In genomic region chr3:61890167-61890566, GRCh38 we compare ENCODE assay signal across 21 cellular contexts.
"Had no signal": no experiment of that assay in that cellular context is flagged by ENCODE, and none has a peak within 500 bp of the region (broad histone marks: within the 10 kb centered on the region; RNA-seq: fewer than 3 reads in every experiment).

No MANE protein-coding gene starts in this region.

- H3K9me3 ChIP-seq: adrenal gland, esophagus muscularis mucosa, heart right ventricle, sigmoid colon, spleen, testis, upper lobe of left lung had no signal

- H3K27ac ChIP-seq: adrenal gland, esophagus muscularis mucosa, heart right ventricle, sigmoid colon, spleen, upper lobe of left lung, VCaP had no signal

- H3K4me3 Mint-ChIP-seq: activated T-helper 1 cell treated with anti-CD3 and anti-CD28 coated beads, Interleukin-12 subunit alpha, Interleukin-12 subunit beta, Interleukin-2, Interleukin-4 antibody, amounts not matched to agents 30 ng/mL and 10 ng/mL and 1 ng/mL, durations not matched to agents 14 hours and 24 hours and 36 hours; stimulated activated memory B cell treated with anti-CD40 and anti-IgM and Interleukin-4, amounts not matched to agents 10 μg/mL and 1 μg/mL and 100 μg/mL, for 72 hours; T-helper 1 cell treated with Interleukin-12 subunit alpha and Interleukin-12 subunit beta and Interleukin-4 antibody, amounts not matched to agents 30 μg/mL and 1 μg/mL, for 36 hours had no signal

- H3K9me3 Mint-ChIP-seq: activated naive CD4-positive, alpha-beta T cell treated with anti-CD3 and anti-CD28 coated beads, Interleukin-2, amount 50 U/mL, for 72 hours; activated T-helper 1 cell treated with anti-CD3 and anti-CD28 coated beads, Interleukin-12 subunit alpha, Interleukin-12 subunit beta, Interleukin-2, Interleukin-4 antibody, amounts not matched to agents 30 ng/mL and 10 ng/mL and 1 ng/mL, durations not matched to agents 14 hours and 24 hours and 36 hours; stimulated activated memory B cell treated with anti-CD40 and anti-IgM and Interleukin-4, amounts not matched to agents 10 μg/mL and 1 μg/mL and 100 μg/mL, for 72 hours; T-helper 1 cell treated with Interleukin-12 subunit alpha and Interleukin-12 subunit beta and Interleukin-4 antibody, amounts not matched to agents 30 μg/mL and 1 μg/mL, for 36 hours had no signal

- DNase-seq: activated CD4-positive, alpha-beta T cell treated with anti-CD3 and anti-CD28 coated beads for 1 hour; activated CD4-positive, alpha-beta T cell treated with anti-CD3 and anti-CD28 coated beads, Interleukin-2, amount 50 U/mL, for 48 hours; activated gamma-delta T cell treated with Interleukin-2 at 50 U/mL for 16 hours; activated T-cell treated with anti-CD3 and anti-CD28 coated beads for 4 hours; adrenal gland; cerebellar nuclear complex; cortex of kidney; effector CD4-positive, alpha-beta T cell; heart right ventricle; left ventricle myocardium superior; sigmoid colon; spleen; stimulated activated CD4-positive, alpha-beta T cell treated with anti-CD3 and anti-CD28 coated beads, Interleukin-4, amount 100 ng/mL, for 4 hours; testis; upper lobe of left lung had no signal

- H3K36me3 Mint-ChIP-seq: activated naive CD4-positive, alpha-beta T cell treated with anti-CD3 and anti-CD28 coated beads, Interleukin-2, amount 50 U/mL, for 72 hours; stimulated activated memory B cell treated with anti-CD40 and anti-IgM and Interleukin-4, amounts not matched to agents 10 μg/mL and 1 μg/mL and 100 μg/mL, for 72 hours had no signal

- H3K36me3 ChIP-seq: adrenal gland, esophagus muscularis mucosa, heart right ventricle, sigmoid colon, spleen, upper lobe of left lung had no signal

- H3K4me3 ChIP-seq: adrenal gland, esophagus muscularis mucosa, heart right ventricle, sigmoid colon, spleen, testis, upper lobe of left lung had no signal

- H3K27ac Mint-ChIP-seq: activated naive CD4-positive, alpha-beta T cell treated with anti-CD3 and anti-CD28 coated beads, Interleukin-2, amount 50 U/mL, for 72 hours; activated T-helper 1 cell treated with anti-CD3 and anti-CD28 coated beads, Interleukin-12 subunit alpha, Interleukin-12 subunit beta, Interleukin-2, Interleukin-4 antibody, amounts not matched to agents 30 ng/mL and 10 ng/mL and 1 ng/mL, durations not matched to agents 14 hours and 24 hours and 36 hours; stimulated activated memory B cell treated with anti-CD40 and anti-IgM and Interleukin-4, amounts not matched to agents 10 μg/mL and 1 μg/mL and 100 μg/mL, for 72 hours; T-helper 1 cell treated with Interleukin-12 subunit alpha and Interleukin-12 subunit beta and Interleukin-4 antibody, amounts not matched to agents 30 μg/mL and 1 μg/mL, for 36 hours had no signal

- H3K27me3 ChIP-seq: adrenal gland, esophagus muscularis mucosa, heart right ventricle, sigmoid colon, spleen, testis, upper lobe of left lung had no signal

- ATAC-seq: activated naive CD4-positive, alpha-beta T cell treated with anti-CD3 and anti-CD28 coated beads, Interleukin-2, amount 50 U/mL, for 72 hours; heart right ventricle; left ventricle myocardium superior; stimulated activated memory B cell treated with anti-CD40 and anti-IgM and Interleukin-4, amounts not matched to agents 10 μg/mL and 1 μg/mL and 100 μg/mL, for 72 hours had no signal

- H3K27me3 Mint-ChIP-seq: stimulated activated memory B cell treated with anti-CD40 and anti-IgM and Interleukin-4, amounts not matched to agents 10 μg/mL and 1 μg/mL and 100 μg/mL, for 72 hours had no signal
